Comparison of ENCODE assay signal across 16 cellular contexts in the genomic region with DNA sequence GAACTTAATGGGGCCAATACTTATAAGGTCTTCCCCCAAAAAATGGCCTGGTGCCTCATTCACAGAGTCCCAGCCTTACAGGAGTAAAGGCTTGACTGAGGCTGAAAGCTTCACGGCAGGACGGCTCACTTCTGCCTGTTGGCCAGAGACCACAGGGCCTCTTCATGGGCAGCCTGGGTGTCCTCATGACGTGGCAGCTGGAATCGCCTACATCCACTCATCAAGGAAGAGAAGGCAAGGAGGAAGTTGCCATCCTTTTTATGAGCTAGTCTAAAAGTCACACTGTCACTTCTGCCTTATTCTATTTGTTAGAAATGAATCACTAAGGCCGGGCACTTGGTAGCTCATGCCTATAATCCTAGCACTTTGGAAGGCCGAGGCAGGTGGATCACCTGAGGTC.
"Had no signal": no experiment of that assay in that cellular context is flagged by ENCODE, and none has a peak within 500 bp of the region (broad histone marks: within the 10 kb centered on the region; RNA-seq: fewer than 3 reads in every experiment).

No MANE protein-coding gene starts in this region.

- ATAC-seq: activated CD8-positive, alpha-beta T cell treated with anti-CD3 and anti-CD28 coated beads for 36 hours; natural killer cell treated with Interleukin-12 subunit alpha and Interleukin-12 subunit beta and Interleukin-15 and Interleukin-18, amount 100 ng/mL, for 72 hours; stimulated activated memory B cell treated with anti-CD40 and anti-IgM and Interleukin-4, amounts not matched to agents 10 μg/mL and 1 μg/mL and 100 μg/mL, for 72 hours had no signal

- H3K27ac ChIP-seq: thyroid gland had no signal

- DNase-seq: activated CD4-positive, alpha-beta T cell treated with anti-CD3 and anti-CD28 coated beads for 4 hours; activated CD8-positive, alpha-beta T cell treated with anti-CD3 and anti-CD28 coated beads for 36 hours; activated gamma-delta T cell; activated naive CD8-positive, alpha-beta T cell treated with anti-CD3 and anti-CD28 coated beads for 36 hours; activated T-cell treated with anti-CD3 and anti-CD28 coated beads, Interleukin-2, amount 50 U/mL, for 48 hours; effector memory CD4-positive, alpha-beta T cell; foreskin melanocyte; kidney glomerular epithelial cell; mesenchymal stem cell; nucleus accumbens; posterior cingulate gyrus; stimulated activated CD4-positive, alpha-beta T cell treated with anti-CD3 and anti-CD28 coated beads, Interleukin-2, amount 100 ng/mL, for 48 hours; T1000; thyroid gland had no signal

- H3K27me3 ChIP-seq: thyroid gland had no signal

- H3K4me3 ChIP-seq: thyroid gland had no signal

- H3K36me3 ChIP-seq: thyroid gland had no signal

- H3K4me1 ChIP-seq: thyroid gland had no signal

- H3K9me3 ChIP-seq: thyroid gland had no signal
